Comparison of ENCODE assay signal across 8 cellular contexts in the genomic region with DNA sequence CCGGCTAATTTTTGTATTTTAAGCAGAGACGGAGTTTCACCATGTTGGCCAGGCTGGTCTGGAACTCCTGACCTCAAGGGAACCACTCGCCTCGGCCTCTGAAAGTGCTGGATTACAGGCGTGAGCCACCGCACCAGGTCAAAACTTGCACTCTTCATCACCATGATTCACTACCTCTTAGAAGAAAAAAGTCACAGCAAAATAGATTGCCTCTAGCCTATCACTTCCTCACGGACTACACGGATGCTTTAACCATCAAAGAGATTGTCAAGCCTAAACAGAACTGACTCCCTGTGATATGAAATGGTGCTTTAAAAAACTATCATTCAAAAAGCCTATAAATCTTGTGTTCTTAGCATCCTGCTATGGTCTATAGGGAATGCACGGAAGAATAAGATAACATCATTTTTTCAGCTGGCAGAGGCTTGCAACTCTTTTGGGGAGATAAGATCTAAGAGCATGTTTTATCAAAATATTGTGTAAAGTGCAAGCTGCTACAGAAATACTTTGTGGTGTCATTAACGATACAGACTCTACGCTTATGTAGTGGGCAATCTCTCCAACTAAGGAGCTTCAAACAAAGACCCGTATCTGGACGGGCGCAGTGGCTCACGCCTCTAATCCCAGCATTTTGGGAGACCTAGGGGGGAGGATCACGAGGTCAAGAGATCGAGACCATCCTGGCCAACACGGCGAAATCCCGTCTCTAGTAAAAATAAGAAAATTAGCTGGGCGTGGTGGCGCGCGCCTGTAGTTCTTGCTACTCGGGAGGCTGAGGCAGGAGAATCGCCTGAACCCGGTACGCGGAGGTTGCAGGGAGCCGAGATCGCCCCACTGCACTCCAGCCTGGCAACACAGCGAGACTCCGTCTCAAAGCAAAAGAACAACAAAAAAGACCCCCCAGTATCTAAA. TPM values are rescaled to one million over a fixed set of nuclear protein-coding genes. Genes with fewer than 3 reads are reported as not detected.
DNase-seq lines count a peak whose midpoint lies in the region; ATAC-seq, FAIRE-seq and TF ChIP-seq lines count a peak whose summit lies in the region.

No MANE protein-coding gene starts in this region.

- peaks cover 7 to 8% of the 10 kb centered on the region in 2 donors for H3K36me3 Mint-ChIP-seq in activated T-cell treated with anti-CD3 and anti-CD28 coated beads, Interleukin-2, amount 50 U/mL, for 72 hours (ENCODE audit: insufficient read depth in 2 of 2)
- H3K36me3 Mint-ChIP-seq in activated T-helper 2 cell treated with anti-CD3 and anti-CD28 coated beads, Interferon-gamma antibody, Interleukin-2, Interleukin-4, amounts not matched to agents 10 μg/mL and 5 μg/mL and 100 μg/mL, durations not matched to agents 14 hours and 24 hours and 36 hours (ENCODE audit: low read depth): peaks cover 28% of the 10 kb centered on the region

- H3K27ac ChIP-seq in kidney (ENCODE audit: low read depth in 2 of 2, low read length in 2 of 2) (peak overlapping the region in 1 of 2 donors; percentile 80), thoracic aorta (peak overlapping the region; percentile 86 to 90)

- no peaks in the 10 kb centered on the region for H3K27me3 ChIP-seq in thoracic aorta (replicated peaks; ENCODE audit: insufficient read depth)

- H3K4me1 Mint-ChIP-seq in activated T-cell treated with anti-CD3 and anti-CD28 coated beads, Interleukin-2, amount 50 U/mL, for 72 hours (ENCODE audit: low read depth): peaks cover 47% of the 10 kb centered on the region
- H3K4me1 Mint-ChIP-seq in activated T-helper 2 cell treated with anti-CD3 and anti-CD28 coated beads, Interferon-gamma antibody, Interleukin-2, Interleukin-4, amounts not matched to agents 10 μg/mL and 5 μg/mL and 100 μg/mL, durations not matched to agents 14 hours and 24 hours and 36 hours (ENCODE audit: low read depth): peaks cover 30% of the 10 kb centered on the region

- peak overlapping the region; percentile 99 to 100 for H3K4me3 Mint-ChIP-seq in activated T-cell treated with anti-CD3 and anti-CD28 coated beads, Interleukin-2, amount 50 U/mL, for 72 hours
- H3K4me3 Mint-ChIP-seq in activated T-helper 2 cell treated with anti-CD3 and anti-CD28 coated beads, Interferon-gamma antibody, Interleukin-2, Interleukin-4, amounts not matched to agents 10 μg/mL and 5 μg/mL and 100 μg/mL, durations not matched to agents 14 hours and 24 hours and 36 hours (ENCODE audit: low read depth): peak overlapping the region; percentile 99

- H3K9me3 Mint-ChIP-seq in activated T-cell treated with anti-CD3 and anti-CD28 coated beads, Interleukin-2, amount 50 U/mL, for 72 hours: peaks cover 0 to 3% of the 10 kb centered on the region in 2 donors
- no peaks in the 10 kb centered on the region for H3K9me3 Mint-ChIP-seq in activated T-helper 2 cell treated with anti-CD3 and anti-CD28 coated beads, Interferon-gamma antibody, Interleukin-2, Interleukin-4, amounts not matched to agents 10 μg/mL and 5 μg/mL and 100 μg/mL, durations not matched to agents 14 hours and 24 hours and 36 hours

- H3K4me1 ChIP-seq in kidney (ENCODE audit: control insufficient read depth in 1 of 2, insufficient read depth in 1 of 2, low read depth in 1 of 2, low read length in 2 of 2): peaks cover 14 to 32% of the 10 kb centered on the region in 2 donors
- H3K4me1 ChIP-seq in thoracic aorta (ENCODE audit: control insufficient read depth in 1 of 2, low read depth in 2 of 2): peaks cover 28 to 42% of the 10 kb centered on the region in 2 donors

- no peak for DNase-seq in activated T-cell treated with anti-CD3 and anti-CD28 coated beads, Interleukin-2, amount 50 U/mL, for 72 hours
- DNase-seq in activated T-cell treated with anti-CD3 and anti-CD28 coated beads, Interleukin-2, amount 50 U/mL, for 1 hour: no peak
- DNase-seq in activated T-helper 2 cell treated with anti-CD3 and anti-CD28 coated beads, Interferon-gamma antibody, Interleukin-2, Interleukin-4, amounts not matched to agents 10 μg/mL and 5 μg/mL and 100 μg/mL, durations not matched to agents 14 hours and 24 hours and 36 hours (ENCODE audit: low spot score): no peak
- DNase-seq in kidney (peak; percentile 69), thoracic aorta (ENCODE audit: low spot score) (no peak), NCI-H2171 treated with DMSO at 0.1 percent for 48 hours (lab: John Stamatoyannopoulos, UW) (no peak), NCI-H2227 (lab: John Stamatoyannopoulos, UW; ENCODE audit: unreplicated experiment) (no peak), NCI-H128 (lab: John Stamatoyannopoulos, UW; ENCODE audit: unreplicated experiment) (no peak)

- intact Hi-C loops in activated T-helper 2 cell treated with anti-CD3 and anti-CD28 coated beads, Interferon-gamma antibody, Interleukin-2, Interleukin-4, amounts not matched to agents 10 μg/mL and 5 μg/mL and 100 μg/mL, durations not matched to agents 14 hours and 24 hours and 36 hours (cut with micrococcal nuclease): loop anchor here (5.0 to 10.0 kb wide), 5 partner anchors 37 to 1730 kb away; a partner anchor contains a TSS
- intact Hi-C loops in kidney (cut with DNase I): no loop called here

- H3K36me3 ChIP-seq in kidney (ENCODE audit: control insufficient read depth in 1 of 2, insufficient read depth in 2 of 2, low read length in 2 of 2) (peaks cover 0 to 3% of the 10 kb centered on the region in 2 donors), thoracic aorta (peaks cover 3% of the 10 kb centered on the region)

- peak overlapping the region; percentile 100 for H3K27ac Mint-ChIP-seq in activated T-cell treated with anti-CD3 and anti-CD28 coated beads, Interleukin-2, amount 50 U/mL, for 72 hours
- peak overlapping the region; percentile 98 for H3K27ac Mint-ChIP-seq in activated T-helper 2 cell treated with anti-CD3 and anti-CD28 coated beads, Interferon-gamma antibody, Interleukin-2, Interleukin-4, amounts not matched to agents 10 μg/mL and 5 μg/mL and 100 μg/mL, durations not matched to agents 14 hours and 24 hours and 36 hours

- no peak for TF ChIP-seq CTCF in kidney (IDR thresholded peaks at IDR 0.05; ENCODE audit: borderline replicate concordance, extremely low read depth, insufficient read depth)
- TF ChIP-seq CTCF in thoracic aorta (IDR thresholded peaks at IDR 0.05): no peak

- peak overlapping the region; percentile 97 to 99 for H3K4me3 ChIP-seq in kidney (ENCODE audit: low read length in 2 of 2)
- H3K4me3 ChIP-seq in thoracic aorta: peak overlapping the region; percentile 86

- FAIRE-seq in kidney (lab: Jason Lieb, UNC): no peak

- peak overlapping the region; percentile 71 to 89 for H3K9ac ChIP-seq in kidney (ENCODE audit: low read length in 2 of 2)

- H3K9me3 ChIP-seq in kidney (ENCODE audit: control insufficient read depth in 1 of 2, low read length in 2 of 2) (no peaks in the 10 kb centered on the region), thoracic aorta (no peaks in the 10 kb centered on the region)

- ATAC-seq in activated T-cell treated with anti-CD3 and anti-CD28 coated beads, Interleukin-2, amount 50 U/mL, for 72 hours (replicated peaks in 1 of 2): no peak
- no peak for ATAC-seq in thoracic aorta (ENCODE audit: insufficient number of reproducible peaks, low FRiP score, low read depth)

- H3K27me3 Mint-ChIP-seq in activated T-cell treated with anti-CD3 and anti-CD28 coated beads, Interleukin-2, amount 50 U/mL, for 72 hours (ENCODE audit: low read depth): no peaks in the 10 kb centered on the region
- H3K27me3 Mint-ChIP-seq in activated T-helper 2 cell treated with anti-CD3 and anti-CD28 coated beads, Interferon-gamma antibody, Interleukin-2, Interleukin-4, amounts not matched to agents 10 μg/mL and 5 μg/mL and 100 μg/mL, durations not matched to agents 14 hours and 24 hours and 36 hours (ENCODE audit: low read depth): no peaks in the 10 kb centered on the region

RNA-seq across cellular contexts. Expression of a gene that starts 1.0 kb away (rescaled TPM):
- total RNA-seq in activated T-cell treated with anti-CD3 and anti-CD28 coated beads, Interleukin-2, amount 50 U/mL, for 72 hours: 10 to 100 TPM; 13.5 to 15.0 TPM
- 21.0 and 21.7 TPM in 2 replicates for total RNA-seq in activated T-helper 2 cell treated with anti-CD3 and anti-CD28 coated beads, Interferon-gamma antibody, Interleukin-2, Interleukin-4, amounts not matched to agents 10 μg/mL and 5 μg/mL and 100 μg/mL, durations not matched to agents 14 hours and 24 hours and 36 hours
- total RNA-seq in kidney: 10.8 TPM
- polyA plus RNA-seq in kidney (ENCODE audit: insufficient read depth, low read depth, low replicate concordance): 14.7 TPM
- 1 to 10 TPM; 5.9 to 6.5 TPM for total RNA-seq in thoracic aorta

RNA-seq across cellular contexts. Expression of a gene that starts 1.2 kb away (rescaled TPM):
- total RNA-seq in activated T-cell treated with anti-CD3 and anti-CD28 coated beads, Interleukin-2, amount 50 U/mL, for 72 hours: 10 to 100 TPM; 28.0 to 30.4 TPM
- 18.8 and 21.6 TPM in 2 replicates for total RNA-seq in activated T-helper 2 cell treated with anti-CD3 and anti-CD28 coated beads, Interferon-gamma antibody, Interleukin-2, Interleukin-4, amounts not matched to agents 10 μg/mL and 5 μg/mL and 100 μg/mL, durations not matched to agents 14 hours and 24 hours and 36 hours
- 24.1 TPM for total RNA-seq in kidney
- 5.6 TPM for polyA plus RNA-seq in kidney (ENCODE audit: insufficient read depth, low read depth, low replicate concordance)
- total RNA-seq in thoracic aorta: 10 to 100 TPM; 20.7 to 29.3 TPM

RNA-seq across cellular contexts. Expression of a gene that starts 58.0 kb away (rescaled TPM):
- 10 to 100 TPM; 19.1 to 21.0 TPM for total RNA-seq in activated T-cell treated with anti-CD3 and anti-CD28 coated beads, Interleukin-2, amount 50 U/mL, for 72 hours
- total RNA-seq in activated T-helper 2 cell treated with anti-CD3 and anti-CD28 coated beads, Interferon-gamma antibody, Interleukin-2, Interleukin-4, amounts not matched to agents 10 μg/mL and 5 μg/mL and 100 μg/mL, durations not matched to agents 14 hours and 24 hours and 36 hours: 24.1 and 26.2 TPM in 2 replicates
- total RNA-seq in kidney (23.9 TPM), thoracic aorta (10 to 100 TPM in 1 of 2 donors, 1 to 10 TPM in 1; 8.8 to 19.0 TPM)
- polyA plus RNA-seq in kidney (ENCODE audit: insufficient read depth, low read depth, low replicate concordance): 23.3 TPM
